In genomic region chr5:92662741-92663140, GRCh38 we compare ENCODE assay signal across 22 cellular contexts.
DNase-seq lines count a peak whose midpoint lies in the region; ATAC-seq, FAIRE-seq and TF ChIP-seq lines count a peak whose summit lies in the region.
"Had no signal": no experiment of that assay in that cellular context is flagged by ENCODE, and none has a peak within 500 bp of the region (broad histone marks: within the 10 kb centered on the region; RNA-seq: fewer than 3 reads in every experiment).

No MANE protein-coding gene starts in this region.

- POLR2A ChIA-PET in naive thymus-derived CD4-positive, alpha-beta T cell (lab: Charles Lee): no interaction called here

- no peak for TF ChIP-seq CTCF in fibroblast of villous mesenchyme (IDR thresholded peaks at IDR 0.05; ENCODE audit: insufficient read depth, low read depth, low read length)
- TF ChIP-seq CTCF in Peyer's patch (IDR thresholded peaks at IDR 0.05): no peak

- TF ChIP-seq POLR2A in Peyer's patch (IDR thresholded peaks at IDR 0.05): no peak
- no peak for TF ChIP-seq POLR2A in GM12891 (IDR thresholded peaks at IDR 0.05; ENCODE audit: low read depth, low read length)

- intact Hi-C loops in naive thymus-derived CD4-positive, alpha-beta T cell (cut with micrococcal nuclease): no loop called here

- no peak overlapping the region for H3K27ac Mint-ChIP-seq in naive thymus-derived CD4-positive, alpha-beta T cell

- H3K4me3 ChIP-seq in fibroblast of villous mesenchyme (ENCODE audit: low read depth, low read length) (no peak overlapping the region), Peyer's patch (no peak overlapping the region)
- H3K4me3 ChIP-seq in naive thymus-derived CD4-positive, alpha-beta T cell (ENCODE audit: low read length): no peak overlapping the region
- H3K4me3 ChIP-seq: HAP-1, K562, SJCRH30 had no signal

- no peaks in the 10 kb centered on the region for H3K4me1 ChIP-seq in Peyer's patch
- no peaks in the 10 kb centered on the region for H3K4me1 ChIP-seq in naive thymus-derived CD4-positive, alpha-beta T cell (ENCODE audit: control insufficient read depth in 2 of 2, insufficient read depth in 2 of 2, low read length in 2 of 2)
- H3K4me1 ChIP-seq: HAP-1, SJCRH30 had no signal

- peak; percentile 15 for DNase-seq in NCI-H146 (lab: John Stamatoyannopoulos, UW)
- no peak for DNase-seq in NCI-H146 treated with DMSO at 0.1 percent for 48 hours (lab: John Stamatoyannopoulos, UW; ENCODE audit: unreplicated experiment)
- DNase-seq in SHP77 (lab: John Stamatoyannopoulos, UW): peak; percentile 52 to 56
- peak; percentile 91 for DNase-seq in fibroblast of villous mesenchyme (ENCODE audit: low read depth)
- DNase-seq in activated CD4-positive, alpha-beta T cell treated with anti-CD3 and anti-CD28 coated beads for 48 hours: no peak
- no peak for DNase-seq in Peyer's patch
- DNase-seq in naive thymus-derived CD4-positive, alpha-beta T cell: no peak
- no peak for DNase-seq in GM12891 (ENCODE audit: insufficient read length, low spot score)
- DNase-seq: AML-193; DND-41; NCI-H1105; NCI-H187 treated with DMSO at 0.1 percent for 48 hours; NCI-H345; NCI-H524 treated with DMSO at 0.1 percent for 48 hours; NK-92 treated with Interleukin-12 subunit alpha and Interleukin-12 subunit beta, amount 100 ng/mL, for 24 hours; SJCRH30 had no signal

- no peaks in the 10 kb centered on the region for H3K9me3 ChIP-seq in Peyer's patch
- no peaks in the 10 kb centered on the region for H3K9me3 ChIP-seq in naive thymus-derived CD4-positive, alpha-beta T cell (ENCODE audit: control insufficient read depth in 2 of 3, low read length in 3 of 3)
- H3K9me3 ChIP-seq: HAP-1, SJCRH30 had no signal

- CTCF ChIA-PET in naive thymus-derived CD4-positive, alpha-beta T cell (lab: Charles Lee): no interaction called here

- no peak for ATAC-seq in naive thymus-derived CD4-positive, alpha-beta T cell
- ATAC-seq: K562 had no signal

- H3K27me3 Mint-ChIP-seq in naive thymus-derived CD4-positive, alpha-beta T cell: no peaks in the 10 kb centered on the region

- FAIRE-seq in GM12891 (lab: Jason Lieb, UNC): no peak
- FAIRE-seq: D721Med, K562 had no signal

- no peaks in the 10 kb centered on the region for H3K27me3 ChIP-seq in Peyer's patch
- H3K27me3 ChIP-seq in naive thymus-derived CD4-positive, alpha-beta T cell (ENCODE audit: control insufficient read depth in 2 of 2, insufficient read depth in 2 of 2, low read length in 2 of 2): no peaks in the 10 kb centered on the region
- H3K27me3 ChIP-seq: SJCRH30 had no signal

- no peaks in the 10 kb centered on the region for H3K36me3 Mint-ChIP-seq in naive thymus-derived CD4-positive, alpha-beta T cell

- peaks cover 0 to 14% (median 3%) of the 10 kb centered on the region in 11 donors for H3K9me3 Mint-ChIP-seq in naive thymus-derived CD4-positive, alpha-beta T cell

- no peaks in the 10 kb centered on the region for H3K36me3 ChIP-seq in Peyer's patch
- H3K36me3 ChIP-seq in naive thymus-derived CD4-positive, alpha-beta T cell (ENCODE audit: control insufficient read depth in 2 of 3, insufficient read depth in 3 of 3, low read length in 3 of 3): no peaks in the 10 kb centered on the region
- H3K36me3 ChIP-seq: HAP-1, SJCRH30 had no signal

- H3K27ac ChIP-seq in Peyer's patch: no peak overlapping the region
- H3K27ac ChIP-seq in naive thymus-derived CD4-positive, alpha-beta T cell (ENCODE audit: low read depth, low read length): no peak overlapping the region
- H3K27ac ChIP-seq: 22Rv1, C4-2B, RWPE1, SJCRH30 had no signal

- no peak overlapping the region for H3K4me3 Mint-ChIP-seq in naive thymus-derived CD4-positive, alpha-beta T cell

- no peaks in the 10 kb centered on the region for H3K4me1 Mint-ChIP-seq in naive thymus-derived CD4-positive, alpha-beta T cell

TF ChIP-seq in GM12891, 5 proteins besides CTCF, POLR2A, EP300 and RAD21:
- TF ChIP-seq POU2F2 (IDR thresholded peaks at IDR 0.05; ENCODE audit: low read depth, low read length) (no peak), TAF1 (IDR thresholded peaks at IDR 0.05; ENCODE audit: low read depth, low read length) (no peak)

Comparison
In these comparisons a context has a peak if more than half of its experiments do, and no peak if none do; other contexts are left out.
1. DNase-seq: peak in NCI-H146 (single experiment), SHP77 (2 of 2) and fibroblast of villous mesenchyme (single experiment); none in NCI-H146 treated with DMSO at 0.1 percent for 48 hours (single experiment), activated CD4-positive, alpha-beta T cell treated with anti-CD3 and anti-CD28 coated beads for 48 hours (single experiment), Peyer's patch (0 of 3), naive thymus-derived CD4-positive, alpha-beta T cell (0 of 9) and GM12891 (single experiment).